ENCODE assay signal across 4 cellular contexts in the genomic region with DNA sequence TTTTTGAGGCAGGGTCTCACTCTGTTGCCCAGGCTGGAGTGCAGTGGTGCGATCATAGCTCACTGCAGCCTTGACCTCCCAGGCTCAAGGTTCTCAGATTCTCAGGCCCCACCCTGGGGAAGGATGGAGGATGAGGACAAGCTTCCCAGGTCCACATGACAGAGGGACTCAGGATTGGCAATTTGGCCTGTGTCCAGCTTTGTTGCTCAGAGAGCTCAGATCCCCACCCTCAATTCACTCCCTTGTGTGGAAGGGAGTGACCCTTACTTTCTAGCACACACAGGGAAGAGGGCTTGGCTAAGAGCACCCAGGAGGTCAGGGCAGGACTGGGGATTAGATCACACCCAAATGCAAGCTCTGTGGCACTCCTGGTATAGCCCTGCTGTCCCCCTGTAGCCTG. TPM values are rescaled to one million over a fixed set of nuclear protein-coding genes. Genes with fewer than 3 reads are reported as not detected.
"Had no signal": no experiment of that assay in that cellular context is flagged by ENCODE, and none has a peak within 500 bp of the region (broad histone marks: within the 10 kb centered on the region; RNA-seq: fewer than 3 reads in every experiment).

No MANE protein-coding gene starts in this region.

RNA-seq across cellular contexts. Expression of a gene that starts 6.9 kb away (rescaled TPM):
- total RNA-seq: LHCN-M2, OCI-LY7, PC-3, SJCRH30 had no signal
